Comparison of ENCODE assay signal across 8 cellular contexts in genomic region chr11:120324932-120325810, GRCh38. TPM values are rescaled to one million over a fixed set of nuclear protein-coding genes. Genes with fewer than 3 reads are reported as not detected.
A peak's percentile ranks its signal among the peaks of the same experiment; 100 is the strongest.
DNase-seq lines count a peak whose midpoint lies in the region; ATAC-seq and TF ChIP-seq lines count a peak whose summit lies in the region.

Gene TLCD5 (plus strand): TSS chr11:120325299. CDS start chr11:120327442, 2,143 bp downstream.

- H3K36me3 Mint-ChIP-seq in T-helper 2 cell treated with Interferon-gamma antibody and Interleukin-4, amounts not matched to agents 5 μg/mL and 100 μg/mL, for 36 hours (ENCODE audit: low read depth): no peaks in the 10 kb centered on the region

- H3K27me3 Mint-ChIP-seq in T-helper 2 cell treated with Interferon-gamma antibody and Interleukin-4, amounts not matched to agents 5 μg/mL and 100 μg/mL, for 36 hours (ENCODE audit: low read depth): peaks cover 67% of the 10 kb centered on the region

- peak within 1 kb of the TSS; percentile 74 for H3K4me3 ChIP-seq in MG63
- peak within 1 kb of the TSS; percentile 75 for H3K4me3 ChIP-seq in kidney epithelial cell (ENCODE audit: low read depth, low read length)

- ATAC-seq in HG02571 (IDR thresholded peaks at IDR 0.05; ENCODE audit: unreplicated experiment): no peak

- peak within 1 kb of the TSS; percentile 68 for H3K4me3 Mint-ChIP-seq in T-helper 2 cell treated with Interferon-gamma antibody and Interleukin-4, amounts not matched to agents 5 μg/mL and 100 μg/mL, for 36 hours

- peak; percentile 34 for DNase-seq in activated T-cell treated with anti-CD3 and anti-CD28 coated beads for 48 hours (ENCODE audit: low read depth)
- DNase-seq in activated T-cell treated with anti-CD3 and anti-CD28 coated beads for 4 hours: no peak
- peak; percentile 86 for DNase-seq in MG63
- no peak for DNase-seq in T-helper 2 cell treated with Interferon-gamma antibody and Interleukin-4, amounts not matched to agents 5 μg/mL and 100 μg/mL, for 36 hours (ENCODE audit: low spot score)
- DNase-seq in cerebellum (ENCODE audit: low spot score): peak; percentile 65
- DNase-seq in kidney epithelial cell (ENCODE audit: low read depth): no peak
- peak; percentile 70 for DNase-seq in stimulated activated CD4-positive, alpha-beta T cell treated with anti-CD3 and anti-CD28 coated beads, Interleukin-15, amount 100 ng/mL, for 24 hours

- no peaks in the 10 kb centered on the region for H3K9me3 ChIP-seq in MG63

- H3K36me3 ChIP-seq in MG63 (peaks cover 25% of the 10 kb centered on the region), kidney epithelial cell (ENCODE audit: control insufficient read depth, insufficient read depth, low read length) (no peaks in the 10 kb centered on the region)

- no peaks in the 10 kb centered on the region for H3K9me3 Mint-ChIP-seq in T-helper 2 cell treated with Interferon-gamma antibody and Interleukin-4, amounts not matched to agents 5 μg/mL and 100 μg/mL, for 36 hours

- peak; percentile 13 for TF ChIP-seq CTCF in kidney epithelial cell (IDR thresholded peaks at IDR 0.05; ENCODE audit: insufficient read depth, low read length, poor library complexity, severe bottlenecking)

- H3K4me1 Mint-ChIP-seq in T-helper 2 cell treated with Interferon-gamma antibody and Interleukin-4, amounts not matched to agents 5 μg/mL and 100 μg/mL, for 36 hours (ENCODE audit: low read depth): peaks cover 15% of the 10 kb centered on the region

- H3K27me3 ChIP-seq in MG63: no peaks in the 10 kb centered on the region
- H3K27me3 ChIP-seq in kidney epithelial cell (ENCODE audit: control insufficient read depth, insufficient read depth, low read length): no peaks in the 10 kb centered on the region

- no peak within 1 kb of the TSS for H3K27ac Mint-ChIP-seq in T-helper 2 cell treated with Interferon-gamma antibody and Interleukin-4, amounts not matched to agents 5 μg/mL and 100 μg/mL, for 36 hours

RNA-seq across cellular contexts. Expression of gene TLCD5, which starts in this region (rescaled TPM):
- 7.3 and 8.1 TPM in 2 replicates for total RNA-seq in MG63 (2014; rRNA removed; shearing (Covaris generic); ENCODE audit: low replicate concordance)
- total RNA-seq in cerebellum: 14.0 TPM
- 8.6 and 9.3 TPM in 2 replicates for total RNA-seq in kidney epithelial cell

Comparison
In these comparisons a context has a peak if more than half of its experiments do, and no peak if none do; other contexts are left out.
1. DNase-seq: peak in activated T-cell treated with anti-CD3 and anti-CD28 coated beads for 48 hours (single experiment), MG63 (single experiment), cerebellum (single experiment) and stimulated activated CD4-positive, alpha-beta T cell treated with anti-CD3 and anti-CD28 coated beads, Interleukin-15, amount 100 ng/mL, for 24 hours (single experiment); none in activated T-cell treated with anti-CD3 and anti-CD28 coated beads for 4 hours (single experiment), T-helper 2 cell treated with Interferon-gamma antibody and Interleukin-4, amounts not matched to agents 5 μg/mL and 100 μg/mL, for 36 hours (single experiment) and kidney epithelial cell (single experiment).